In the genomic region with DNA sequence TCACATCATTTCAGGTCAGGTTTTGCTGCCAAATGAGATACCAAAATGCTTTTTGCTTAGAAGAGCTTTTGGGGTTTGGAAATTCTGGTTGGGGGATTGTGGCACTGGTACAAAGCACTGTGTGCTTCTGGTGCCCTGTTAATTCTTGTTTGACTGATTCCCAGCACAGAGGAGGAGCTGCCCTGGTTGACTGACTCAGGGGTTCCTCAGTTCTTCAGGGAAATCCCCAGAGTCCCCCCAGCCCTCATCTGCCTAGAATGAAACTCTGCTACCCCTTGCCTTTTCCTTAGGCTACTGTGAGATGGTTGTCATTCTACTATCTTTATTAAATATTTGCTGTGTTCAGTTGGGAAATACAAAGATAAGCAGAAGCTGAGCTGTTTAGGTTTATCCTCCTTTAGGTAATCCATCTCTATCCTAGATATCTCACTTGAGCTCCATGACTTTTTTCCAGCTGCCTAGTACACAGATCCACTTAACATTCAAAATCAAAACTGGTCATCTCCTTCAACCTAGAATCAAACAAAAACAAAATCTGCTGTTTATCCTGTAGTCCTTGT, we compare ENCODE assay signal across 1 cellular context.
TF ChIP-seq lines count a peak whose summit lies in the region.

No MANE protein-coding gene starts in this region.

TF ChIP-seq in GM12878, 131 proteins besides CTCF, POLR2A, EP300 and RAD21:
- TF ChIP-seq KLF5 (IDR thresholded peaks at IDR 0.05; ENCODE audit: partially characterized antibody), result no peak
TF ChIP-seq in GM12878: peak in this region for 0.
